ENCODE assay signal across 29 cellular contexts in the genomic region with DNA sequence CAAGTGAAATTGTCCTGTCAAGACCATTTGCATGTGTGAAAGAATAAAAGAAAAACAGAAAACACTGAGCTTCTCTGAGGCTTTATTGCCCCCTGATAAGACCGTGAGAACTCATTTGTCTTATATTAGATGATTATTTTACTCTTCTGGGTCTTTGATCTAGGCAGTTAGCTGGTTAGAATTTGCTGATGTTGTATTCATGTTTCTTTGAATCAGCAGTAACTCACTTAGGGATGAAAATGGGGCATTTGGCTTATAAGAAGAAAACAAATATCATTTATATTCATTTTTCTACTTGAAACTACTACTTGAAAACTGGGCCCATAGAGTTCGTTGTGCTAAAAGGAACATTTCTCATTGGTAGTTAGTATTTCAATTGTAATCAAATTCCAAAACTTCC.
DNase-seq lines count a peak whose midpoint lies in the region; ATAC-seq, FAIRE-seq and TF ChIP-seq lines count a peak whose summit lies in the region.
"Had no signal": no experiment of that assay in that cellular context is flagged by ENCODE, and none has a peak within 500 bp of the region (broad histone marks: within the 10 kb centered on the region; RNA-seq: fewer than 3 reads in every experiment).

No MANE protein-coding gene starts in this region.

- H3K9ac ChIP-seq in HepG2 (ENCODE audit: insufficient read depth, low read depth, low read length) = no peak overlapping the region
- H3K9ac ChIP-seq: BLaER1; BLaER1 treated with 17β-estradiol and CSF1 and Interleukin-3, amounts not matched to agents 10 nM and 100 nM had no signal

- H3K4me1 ChIP-seq in HepG2 (ENCODE audit: insufficient read depth, low read length) = no peaks in the 10 kb centered on the region
- H3K4me1 ChIP-seq in right lobe of liver = no peaks in the 10 kb centered on the region
- H3K4me1 ChIP-seq: A549, BE2C, BLaER1, Caco-2 had no signal

- no peak for TF ChIP-seq CTCF in HepG2 (CRISPR knock-in tag; IDR thresholded peaks at IDR 0.05)
- no peak for TF ChIP-seq CTCF in right lobe of liver (IDR thresholded peaks at IDR 0.05)

- no peak for TF ChIP-seq RAD21 in HepG2 (CRISPR knock-in tag; IDR thresholded peaks at IDR 0.05)

- no peaks in the 10 kb centered on the region for H4K20me1 ChIP-seq in HepG2 (ENCODE audit: insufficient read depth, low read length)
- H4K20me1 ChIP-seq: BLaER1; BLaER1 treated with 17β-estradiol and CSF1 and Interleukin-3, amounts not matched to agents 10 nM and 100 nM had no signal

- 1% methylated on average over 2 of the region's 2 CpGs for WGBS in HepG2 (ENCODE audit: low lambda C conversion rate)
- WGBS in right lobe of liver (ENCODE audit: insufficient coverage, low coverage, low lambda C conversion rate, missing lambda C conversion rate) = 50% methylated on average over 2 of the region's 2 CpGs

- H2AFZ ChIP-seq in HepG2 (ENCODE audit: low read length) = no peak overlapping the region

- POLR2A ChIA-PET in HepG2 (lab: Yijun Ruan, JAX) = no interaction called here

- no peak overlapping the region for H3K4me2 ChIP-seq in HepG2 (ENCODE audit: low read depth, low read length)
- H3K4me2 ChIP-seq: A549; BLaER1; BLaER1 treated with 17β-estradiol and CSF1 and Interleukin-3, amounts not matched to agents 10 nM and 100 nM had no signal

- H3K4me3 ChIP-seq in HepG2 (replicated peaks in 1 of 3; ENCODE audit: insufficient read depth in 1 of 3, low read depth in 2 of 3, low read length in 3 of 3) = no peak overlapping the region
- no peak overlapping the region for H3K4me3 ChIP-seq in right lobe of liver
- H3K4me3 ChIP-seq: A549; BLaER1; BLaER1 treated with 17β-estradiol and CSF1 and Interleukin-3, amounts not matched to agents 10 nM and 100 nM had no signal

- no peak overlapping the region for H3K27ac ChIP-seq in HepG2 (ENCODE audit: extremely low read length, insufficient read depth, low read length)
- no peak overlapping the region for H3K27ac ChIP-seq in right lobe of liver
- H3K27ac ChIP-seq: 22Rv1; A549; BLaER1; BLaER1 treated with 17β-estradiol and CSF1 and Interleukin-3, amounts not matched to agents 10 nM and 100 nM; C4-2B had no signal

- H3K27me3 ChIP-seq in HepG2 (ENCODE audit: control insufficient read depth in 1 of 2, insufficient read depth in 2 of 2, low read length in 2 of 2) = no peaks in the 10 kb centered on the region
- no peaks in the 10 kb centered on the region for H3K27me3 ChIP-seq in right lobe of liver
- H3K27me3 ChIP-seq: BE2C; BLaER1; BLaER1 treated with 17β-estradiol and CSF1 and Interleukin-3, amounts not matched to agents 10 nM and 100 nM had no signal

- no peak for TF ChIP-seq EP300 in HepG2 (IDR thresholded peaks at IDR 0.05; ENCODE audit: low read depth in 2 of 2, low read length in 2 of 2)
- no peak for TF ChIP-seq EP300 in HepG2 (CRISPR knock-in tag; IDR thresholded peaks at IDR 0.05; ENCODE audit: borderline replicate concordance)

- BruUV-seq in HepG2 (replicated peaks; lab: Mats Ljungman, UMichigan) = no TSS peak

- H3K9me3 ChIP-seq in HepG2 (ENCODE audit: low read length) = no peaks in the 10 kb centered on the region
- H3K9me3 ChIP-seq in right lobe of liver = no peaks in the 10 kb centered on the region
- H3K9me3 ChIP-seq: A549; BE2C; BLaER1; BLaER1 treated with 17β-estradiol and CSF1 and Interleukin-3, amounts not matched to agents 10 nM and 100 nM; Caco-2 had no signal

- no peak for ATAC-seq in HepG2
- ATAC-seq in right lobe of liver = no peak
- ATAC-seq: A549; CD8-positive, alpha-beta T cell had no signal

- H3K36me3 ChIP-seq in HepG2 (replicated peaks in 1 of 2; ENCODE audit: control insufficient read depth in 1 of 2, insufficient read depth in 2 of 2, low read length in 2 of 2) (no peaks in the 10 kb centered on the region), right lobe of liver (no peaks in the 10 kb centered on the region)
- H3K36me3 ChIP-seq: BE2C; BLaER1; BLaER1 treated with 17β-estradiol and CSF1 and Interleukin-3, amounts not matched to agents 10 nM and 100 nM had no signal

- TF ChIP-seq POLR2A in HepG2 (IDR thresholded peaks at IDR 0.05; ENCODE audit: insufficient read depth in 1 of 2, low read depth in 2 of 2, low read length in 2 of 2) = no peak
- no peak for TF ChIP-seq POLR2A in right lobe of liver (IDR thresholded peaks at IDR 0.05)

- intact Hi-C loops in HepG2 (cut with micrococcal nuclease; ENCODE audit: unreplicated experiment) = no loop called here
- intact Hi-C loops in right lobe of liver (cut with DNase I) = no loop called here

- no peak for FAIRE-seq in HepG2 (lab: Jason Lieb, UNC)
- FAIRE-seq: A204.1, A549, D721Med had no signal

- CTCF ChIA-PET in HepG2 (lab: Yijun Ruan, JAX; ENCODE audit: low intra/inter-chr PET ratio, low total read pairs) = no interaction called here

- DNase-seq in HepG2 (ENCODE audit: low spot score) (no peak), right lobe of liver (no peak)
- DNase-seq: 8988T; ACHN; AML-193; BE2C; C1 segment of cervical spinal cord; Caco-2; Calu3; CD4-positive, alpha-beta memory T cell; CD4-positive, alpha-beta T cell; CD4-positive, CD25-positive, alpha-beta regulatory T cell; CD8-positive, alpha-beta memory T cell; CD8-positive, alpha-beta T cell; COR-L47; DMS 273 treated with DMSO at 0.1 percent for 48 hours; DMS153; DMS53; DMS79; DMS79 treated with DMSO at 0.1 percent for 48 hours; DND-41; EL had no signal

- no peaks in the 10 kb centered on the region for H3K79me2 ChIP-seq in HepG2 (ENCODE audit: insufficient read depth, low read length)

- in situ Hi-C loops in HepG2 (cut with HindIII; ENCODE audit: extremely low pct_ligation_motif_present, low pct_unique_long_range_greater_than_20kb) = no loop called here

TF ChIP-seq in HepG2, 621 proteins besides CTCF, POLR2A, EP300 and RAD21:
- TF ChIP-seq MAFF (IDR thresholded peaks at IDR 0.05; ENCODE audit: low read depth, low read length) (peak; percentile 63; the same call in 1 of the 2 replicates), RBM22 (optimal IDR thresholded peaks at IDR 0.05; ENCODE audit: low read length) (no peak), MAFK (conservative IDR thresholded peaks at IDR 0.05 in 1 of 2, IDR thresholded peaks at IDR 0.05 in 1 of 2; ENCODE audit: low read length in 2 of 2) (peak; percentile 46 to 71)
- TF ChIP-seq, protein P1, sequence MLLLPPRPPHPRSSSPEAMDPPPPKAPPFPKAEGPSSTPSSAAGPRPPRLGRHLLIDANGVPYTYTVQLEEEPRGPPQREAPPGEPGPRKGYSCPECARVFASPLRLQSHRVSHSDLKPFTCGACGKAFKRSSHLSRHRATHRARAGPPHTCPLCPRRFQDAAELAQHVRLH (CRISPR knock-in tag; IDR thresholded peaks at IDR 0.05; ENCODE audit: borderline replicate concordance, low read depth) = no peak
